8 cellular contexts compared by ENCODE assay signal in genomic region chr16:67260426-67261063, GRCh38. TPM values are rescaled to one million over a fixed set of nuclear protein-coding genes. Genes with fewer than 3 reads are reported as not detected.
DNase-seq lines count a peak whose midpoint lies in the region; ATAC-seq and TF ChIP-seq lines count a peak whose summit lies in the region.

No MANE protein-coding gene starts in this region.

- no peaks in the 10 kb centered on the region for H3K36me3 Mint-ChIP-seq in activated CD4-positive, alpha-beta T cell treated with anti-CD3 and anti-CD28 coated beads, Interleukin-2, amount 10 ng/mL, durations not matched to agents 7 days and 5 days (ENCODE audit: low read depth)

- intact Hi-C loops in esophagus squamous epithelium (cut with DNase I) = no loop called here

- H3K79me2 ChIP-seq in Karpas-422 (ENCODE audit: low read length) (no peaks in the 10 kb centered on the region), trophoblast cell (ENCODE audit: control insufficient read depth, insufficient read depth, low read length, poor library complexity) (no peaks in the 10 kb centered on the region)

- no peak overlapping the region for H4K12ac ChIP-seq in trophoblast cell (ENCODE audit: low read depth, low read length)

- no peaks in the 10 kb centered on the region for H3K9me2 ChIP-seq in Karpas-422 (replicated peaks; ENCODE audit: insufficient read depth, low read length)

- no peaks in the 10 kb centered on the region for H4K20me1 ChIP-seq in Karpas-422 (ENCODE audit: insufficient read depth, low read depth, low read length)

- no peak overlapping the region for H2BK12ac ChIP-seq in trophoblast cell (ENCODE audit: low read length)

- no peak overlapping the region for H2BK120ac ChIP-seq in trophoblast cell (ENCODE audit: insufficient read depth, low read length, poor library complexity)

- no peak overlapping the region for H3K4ac ChIP-seq in trophoblast cell (ENCODE audit: low read depth, low read length)

- H2AFZ ChIP-seq in Karpas-422 (ENCODE audit: low read length) (no peak overlapping the region), trophoblast cell (ENCODE audit: insufficient read depth, low read length, poor library complexity) (no peak overlapping the region)

- peaks cover 8% of the 10 kb centered on the region for H3K27me3 Mint-ChIP-seq in activated CD4-positive, alpha-beta T cell treated with anti-CD3 and anti-CD28 coated beads, Interleukin-2, amount 10 ng/mL, durations not matched to agents 7 days and 5 days

- H3K36me3 ChIP-seq in Karpas-422 (ENCODE audit: insufficient read depth, low read length) = no peaks in the 10 kb centered on the region
- H3K36me3 ChIP-seq in esophagus squamous epithelium = no peaks in the 10 kb centered on the region
- H3K36me3 ChIP-seq in trophoblast cell (ENCODE audit: control insufficient read depth in 1 of 2, insufficient read depth in 2 of 2, low read length in 2 of 2) = no peaks in the 10 kb centered on the region

- peak; percentile 53 for DNase-seq in activated CD4-positive, alpha-beta T cell treated with anti-CD3 and anti-CD28 coated beads, Interleukin-2, amount 10 ng/mL, durations not matched to agents 7 days and 5 days
- DNase-seq in activated CD4-positive, alpha-beta T cell treated with anti-CD3 and anti-CD28 coated beads, Interleukin-2, amount 50 U/mL, for 4 hours = no peak
- DNase-seq in Karpas-422 = peak; percentile 72
- DNase-seq in esophagus squamous epithelium (lab: John Stamatoyannopoulos, UW) = no peak
- peak; percentile 38 to 65 for DNase-seq in trophoblast cell

- no peak overlapping the region for H2BK5ac ChIP-seq in trophoblast cell (ENCODE audit: low read depth, low read length, poor library complexity)

- H3K4me1 ChIP-seq in Karpas-422 (ENCODE audit: low read length) = no peaks in the 10 kb centered on the region
- H3K4me1 ChIP-seq in esophagus squamous epithelium = no peaks in the 10 kb centered on the region
- H3K4me1 ChIP-seq in trophoblast cell (ENCODE audit: control insufficient read depth in 1 of 2, insufficient read depth in 2 of 2, low read length in 2 of 2) = no peaks in the 10 kb centered on the region

- H3K14ac ChIP-seq in trophoblast cell (ENCODE audit: low read length) = no peak overlapping the region

- H3K79me1 ChIP-seq in trophoblast cell (ENCODE audit: low read length) = no peaks in the 10 kb centered on the region

- no peak overlapping the region for H3K4me3 Mint-ChIP-seq in activated CD4-positive, alpha-beta T cell treated with anti-CD3 and anti-CD28 coated beads, Interleukin-2, amount 10 ng/mL, durations not matched to agents 7 days and 5 days

- H3K27me3 ChIP-seq in Karpas-422 (ENCODE audit: low read length) (no peaks in the 10 kb centered on the region), esophagus squamous epithelium (peaks cover 0 to 36% (median 0%) of the 10 kb centered on the region in 4 donors), trophoblast cell (ENCODE audit: insufficient read depth, low read length) (peaks cover 2% of the 10 kb centered on the region)

- peak in 4 of 6 experiments; percentile 14 to 60 (median 48) for TF ChIP-seq CTCF in esophagus squamous epithelium (IDR thresholded peaks at IDR 0.05)

- no peak for TF ChIP-seq POLR2A in esophagus squamous epithelium (IDR thresholded peaks at IDR 0.05)

- H3K18ac ChIP-seq in trophoblast cell (ENCODE audit: low read length) = no peak overlapping the region

- ATAC-seq in SK-N-SH treated with all-trans-retinoic acid at 6 μM for 48 hours (peak; percentile 81), HG03520 (IDR thresholded peaks at IDR 0.05; ENCODE audit: unreplicated experiment) (no peak), GM18907 (IDR thresholded peaks at IDR 0.05; ENCODE audit: unreplicated experiment) (no peak)

- H2AK5ac ChIP-seq in trophoblast cell (ENCODE audit: low read length) = no peak overlapping the region

- H4K8ac ChIP-seq in trophoblast cell (ENCODE audit: low read depth, low read length) = no peak overlapping the region

- H3K4me2 ChIP-seq in Karpas-422 (ENCODE audit: low read depth, low read length, poor library complexity, severe bottlenecking) (no peak overlapping the region), trophoblast cell (ENCODE audit: low read length) (no peak overlapping the region)

- H3K4me3 ChIP-seq in Karpas-422 (ENCODE audit: low read length) = no peak overlapping the region
- no peak overlapping the region for H3K4me3 ChIP-seq in esophagus squamous epithelium
- no peak overlapping the region for H3K4me3 ChIP-seq in trophoblast cell (ENCODE audit: low read depth, low read length)

- 66 to 69% methylated on average over 4 of the region's 4 CpGs for whole genome bisulfite sequencing in esophagus squamous epithelium, 2 donors
- no CpG with 5 or more reads among the region's 4 CpGs for WGBS in trophoblast cell (ENCODE audit: extremely low coverage, insufficient coverage, insufficient read length)

- no peak overlapping the region for H3K27ac Mint-ChIP-seq in activated CD4-positive, alpha-beta T cell treated with anti-CD3 and anti-CD28 coated beads, Interleukin-2, amount 10 ng/mL, durations not matched to agents 7 days and 5 days

- H3K4me1 Mint-ChIP-seq in activated CD4-positive, alpha-beta T cell treated with anti-CD3 and anti-CD28 coated beads, Interleukin-2, amount 10 ng/mL, durations not matched to agents 7 days and 5 days = no peaks in the 10 kb centered on the region

- no peaks in the 10 kb centered on the region for H3K9me3 ChIP-seq in Karpas-422 (ENCODE audit: low read length)
- H3K9me3 ChIP-seq in esophagus squamous epithelium = no peaks in the 10 kb centered on the region
- H3K9me3 ChIP-seq in trophoblast cell (ENCODE audit: insufficient read depth, low read depth, low read length) = peaks cover 3% of the 10 kb centered on the region

- H3K9ac ChIP-seq in Karpas-422 (ENCODE audit: low read length) (no peak overlapping the region), trophoblast cell (ENCODE audit: low read length) (no peak overlapping the region)

- no peak overlapping the region for H3K23ac ChIP-seq in trophoblast cell (ENCODE audit: low read length)

- H3K9me3 Mint-ChIP-seq in activated CD4-positive, alpha-beta T cell treated with anti-CD3 and anti-CD28 coated beads, Interleukin-2, amount 10 ng/mL, durations not matched to agents 7 days and 5 days = no peaks in the 10 kb centered on the region

- CTCF ChIA-PET in activated CD4-positive, alpha-beta T cell treated with anti-CD3 and anti-CD28 coated beads, Interleukin-2, amount 10 ng/mL, durations not matched to agents 7 days and 5 days (lab: Charles Lee) = interaction anchor here (0.6 to 3.3 kb wide), 20 partner anchors 9 to 332 kb away, joined by 3 to 12 read pairs (median 4); partner anchors contain the start of genes FHOD1, SLC9A5 and ZDHHC1

- no peak overlapping the region for H3K27ac ChIP-seq in Karpas-422 (ENCODE audit: low read length)
- no peak overlapping the region for H3K27ac ChIP-seq in esophagus squamous epithelium
- no peak overlapping the region for H3K27ac ChIP-seq in trophoblast cell (ENCODE audit: low read depth, low read length)

- no peak overlapping the region for H4K91ac ChIP-seq in trophoblast cell (ENCODE audit: low read depth, low read length)

- POLR2A ChIA-PET in activated CD4-positive, alpha-beta T cell treated with anti-CD3 and anti-CD28 coated beads, Interleukin-2, amount 10 ng/mL, durations not matched to agents 7 days and 5 days (lab: Charles Lee) = interaction anchor here (0.6 kb wide), 1 partner anchor 523 kb away, joined by 7 read pairs; no protein-coding TSS in a partner anchor

TF ChIP-seq in SK-N-SH treated with all-trans-retinoic acid at 6 μM for 48 hours, 23 proteins besides CTCF, POLR2A, EP300 and RAD21:
- TF ChIP-seq TCF4 (CRISPR knock-in tag; IDR thresholded peaks at IDR 0.05; ENCODE audit: borderline replicate concordance) = no peak
- no peak for TF ChIP-seq CSDC2 (CRISPR knock-in tag; IDR thresholded peaks at IDR 0.05)
- no peak for TF ChIP-seq ZC3H10 (CRISPR knock-in tag; IDR thresholded peaks at IDR 0.05)
- no peak for TF ChIP-seq ESRRG (CRISPR knock-in tag; IDR thresholded peaks at IDR 0.05)

RNA-seq across cellular contexts. Expression of gene SLC9A5, which starts 11.8 kb away (rescaled TPM):
- total RNA-seq in activated CD4-positive, alpha-beta T cell treated with anti-CD3 and anti-CD28 coated beads, Interleukin-2, amount 10 ng/mL, durations not matched to agents 7 days and 5 days = 1 to 10 TPM; 1.5 to 2.0 TPM
- 4.9 and 6.1 TPM in 2 replicates for total RNA-seq in Karpas-422 (2014; rRNA removed; shearing (Covaris generic); ENCODE audit: low replicate concordance)
- under 1 TPM in 1 of 4 donors, not detected in 3; 0.19 TPM for total RNA-seq in esophagus squamous epithelium
- 0.63 and 0.68 TPM in 2 replicates for polyA plus RNA-seq in trophoblast cell (2013)

RNA-seq across cellular contexts. Expression of gene FHOD1, which starts 13.3 kb away (rescaled TPM):
- total RNA-seq in activated CD4-positive, alpha-beta T cell treated with anti-CD3 and anti-CD28 coated beads, Interleukin-2, amount 10 ng/mL, durations not matched to agents 7 days and 5 days = 10 to 100 TPM; 59.2 to 62.0 TPM
- 29.1 and 33.1 TPM in 2 replicates for total RNA-seq in Karpas-422 (2014; rRNA removed; shearing (Covaris generic); ENCODE audit: low replicate concordance)
- 1 to 10 TPM; 1.9 to 7.4 (median 5.3) TPM for total RNA-seq in esophagus squamous epithelium
- polyA plus RNA-seq in trophoblast cell (2013) = 15.3 and 16.6 TPM in 2 replicates

RNA-seq across cellular contexts. Expression of gene PLEKHG4, which starts 18.8 kb away (rescaled TPM):
- 10 to 100 TPM; 15.7 TPM for total RNA-seq in activated CD4-positive, alpha-beta T cell treated with anti-CD3 and anti-CD28 coated beads, Interleukin-2, amount 10 ng/mL, durations not matched to agents 7 days and 5 days
- 0.36 and 0.86 TPM in 2 replicates for total RNA-seq in Karpas-422 (2014; rRNA removed; shearing (Covaris generic); ENCODE audit: low replicate concordance)
- 10 to 100 TPM in 1 of 4 donors, 1 to 10 TPM in 3; 5.0 to 11.4 (median 7.5) TPM for total RNA-seq in esophagus squamous epithelium
- 0.35 and 0.60 TPM in 2 replicates for polyA plus RNA-seq in trophoblast cell (2013)

RNA-seq across cellular contexts. Expression of gene TMEM208, which starts 33.6 kb away (rescaled TPM):
- 10 to 100 TPM; 25.8 to 40.8 TPM for total RNA-seq in activated CD4-positive, alpha-beta T cell treated with anti-CD3 and anti-CD28 coated beads, Interleukin-2, amount 10 ng/mL, durations not matched to agents 7 days and 5 days
- total RNA-seq in Karpas-422 (2014; rRNA removed; shearing (Covaris generic); ENCODE audit: low replicate concordance) = 19.5 and 38.9 TPM in 2 replicates
- total RNA-seq in esophagus squamous epithelium = 10 to 100 TPM; 24.4 to 36.0 (median 31.7) TPM
- 44.5 and 47.1 TPM in 2 replicates for polyA plus RNA-seq in trophoblast cell (2013)

Comparison
In these comparisons a context has a peak if more than half of its experiments do, and no peak if none do; other contexts are left out.
1. DNase-seq: peak in activated CD4-positive, alpha-beta T cell treated with anti-CD3 and anti-CD28 coated beads, Interleukin-2, amount 10 ng/mL, durations not matched to agents 7 days and 5 days (single experiment), Karpas-422 (single experiment) and trophoblast cell (2 of 2); none in activated CD4-positive, alpha-beta T cell treated with anti-CD3 and anti-CD28 coated beads, Interleukin-2, amount 50 U/mL, for 4 hours (0 of 2) and esophagus squamous epithelium (single experiment).